Comparison of ENCODE assay signal across 18 cellular contexts in the genomic region with DNA sequence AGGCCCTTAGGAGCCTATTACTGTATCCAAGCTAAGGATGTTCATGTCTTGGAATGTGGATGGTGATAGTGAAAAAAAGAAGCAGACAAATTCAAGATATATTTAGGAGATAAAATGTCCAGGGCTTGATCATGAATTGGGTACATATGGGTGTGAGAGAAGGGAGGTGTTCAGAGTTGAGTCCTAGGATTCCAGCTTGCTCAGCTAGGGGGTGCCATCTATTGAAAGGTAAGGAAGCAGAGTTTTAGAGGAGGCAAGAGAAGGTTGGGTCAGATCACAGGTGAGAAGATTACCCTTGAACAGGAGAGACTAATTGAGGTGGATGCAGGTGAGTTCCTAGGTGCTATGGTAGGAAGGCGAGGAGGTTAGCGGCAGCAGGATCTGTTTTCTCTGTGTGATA.
"Had no signal": no experiment of that assay in that cellular context is flagged by ENCODE, and none has a peak within 500 bp of the region (broad histone marks: within the 10 kb centered on the region; RNA-seq: fewer than 3 reads in every experiment).

No MANE protein-coding gene starts in this region.

- H3K9me3 Mint-ChIP-seq: activated naive CD8-positive, alpha-beta T cell treated with anti-CD3 and anti-CD28 coated beads, Interleukin-2, amount 50 U/mL, for 24 hours; activated T-helper 1 cell treated with anti-CD3 and anti-CD28 coated beads, Interleukin-12 subunit alpha, Interleukin-12 subunit beta, Interleukin-2, Interleukin-4 antibody, amounts not matched to agents 30 ng/mL and 10 ng/mL and 1 ng/mL, durations not matched to agents 14 hours and 24 hours and 36 hours; nephron progenitor cell; stimulated activated memory B cell treated with anti-CD40 and anti-IgM and Interleukin-4, amounts not matched to agents 10 μg/mL and 1 μg/mL and 100 μg/mL, for 72 hours had no signal

- H3K36me3 Mint-ChIP-seq: stimulated activated memory B cell treated with anti-CD40 and anti-IgM and Interleukin-4, amounts not matched to agents 10 μg/mL and 1 μg/mL and 100 μg/mL, for 72 hours had no signal

- H3K9me3 ChIP-seq: ascending aorta, heart right ventricle, psoas muscle, spleen, tibial artery had no signal

- H3K27ac Mint-ChIP-seq: activated CD4-positive, alpha-beta T cell treated with anti-CD3 and anti-CD28 coated beads for 36 hours; activated naive CD8-positive, alpha-beta T cell treated with anti-CD3 and anti-CD28 coated beads, Interleukin-2, amount 50 U/mL, for 24 hours; activated T-helper 1 cell treated with anti-CD3 and anti-CD28 coated beads, Interleukin-12 subunit alpha, Interleukin-12 subunit beta, Interleukin-2, Interleukin-4 antibody, amounts not matched to agents 30 ng/mL and 10 ng/mL and 1 ng/mL, durations not matched to agents 14 hours and 24 hours and 36 hours; nephron progenitor cell; stimulated activated memory B cell treated with anti-CD40 and anti-IgM and Interleukin-4, amounts not matched to agents 10 μg/mL and 1 μg/mL and 100 μg/mL, for 72 hours had no signal

- H3K27me3 Mint-ChIP-seq: activated CD4-positive, alpha-beta T cell treated with anti-CD3 and anti-CD28 coated beads for 36 hours; activated naive CD8-positive, alpha-beta T cell treated with anti-CD3 and anti-CD28 coated beads, Interleukin-2, amount 50 U/mL, for 24 hours had no signal

- ATAC-seq: activated CD4-positive, alpha-beta T cell treated with anti-CD3 and anti-CD28 coated beads for 36 hours; activated naive CD8-positive, alpha-beta T cell treated with anti-CD3 and anti-CD28 coated beads, Interleukin-2, amount 50 U/mL, for 24 hours; heart right ventricle; left ventricle myocardium superior; psoas muscle; sciatic nerve; stimulated activated memory B cell treated with anti-CD40 and anti-IgM and Interleukin-4, amounts not matched to agents 10 μg/mL and 1 μg/mL and 100 μg/mL, for 72 hours had no signal

- H3K4me3 ChIP-seq: ascending aorta, heart right ventricle, psoas muscle, spleen, tibial artery had no signal

- DNase-seq: activated CD4-positive, alpha-beta T cell treated with anti-CD3 and anti-CD28 coated beads for 36 hours; activated naive CD4-positive, alpha-beta T cell; activated naive CD8-positive, alpha-beta T cell treated with anti-CD3 and anti-CD28 coated beads, Interleukin-2, amount 50 U/mL, for 24 hours; foreskin melanocyte; heart right ventricle; kidney; left ventricle myocardium superior; mesenchymal stem cell; nephron progenitor cell; psoas muscle; spleen; stimulated activated CD4-positive, alpha-beta T cell treated with anti-CD3 and anti-CD28 coated beads, Interleukin-1b, Interleukin-23, amount 100 ng/mL, for 48 hours; T-helper 9 cell; tibial artery had no signal

- H3K27ac ChIP-seq: ascending aorta, heart right ventricle, psoas muscle, spleen, tibial artery had no signal

- H3K4me1 ChIP-seq: ascending aorta, psoas muscle, spleen, tibial artery had no signal

- H3K4me3 Mint-ChIP-seq: activated CD4-positive, alpha-beta T cell treated with anti-CD3 and anti-CD28 coated beads for 36 hours; activated naive CD8-positive, alpha-beta T cell treated with anti-CD3 and anti-CD28 coated beads, Interleukin-2, amount 50 U/mL, for 24 hours; activated T-helper 1 cell treated with anti-CD3 and anti-CD28 coated beads, Interleukin-12 subunit alpha, Interleukin-12 subunit beta, Interleukin-2, Interleukin-4 antibody, amounts not matched to agents 30 ng/mL and 10 ng/mL and 1 ng/mL, durations not matched to agents 14 hours and 24 hours and 36 hours; nephron progenitor cell; stimulated activated memory B cell treated with anti-CD40 and anti-IgM and Interleukin-4, amounts not matched to agents 10 μg/mL and 1 μg/mL and 100 μg/mL, for 72 hours had no signal

- H3K36me3 ChIP-seq: ascending aorta, heart right ventricle, spleen, tibial artery had no signal

- H3K4me1 Mint-ChIP-seq: activated naive CD8-positive, alpha-beta T cell treated with anti-CD3 and anti-CD28 coated beads, Interleukin-2, amount 50 U/mL, for 24 hours; stimulated activated memory B cell treated with anti-CD40 and anti-IgM and Interleukin-4, amounts not matched to agents 10 μg/mL and 1 μg/mL and 100 μg/mL, for 72 hours had no signal

- H3K27me3 ChIP-seq: ascending aorta, heart right ventricle had no signal
